ENCODE assay signal across 10 cellular contexts in the genomic region with DNA sequence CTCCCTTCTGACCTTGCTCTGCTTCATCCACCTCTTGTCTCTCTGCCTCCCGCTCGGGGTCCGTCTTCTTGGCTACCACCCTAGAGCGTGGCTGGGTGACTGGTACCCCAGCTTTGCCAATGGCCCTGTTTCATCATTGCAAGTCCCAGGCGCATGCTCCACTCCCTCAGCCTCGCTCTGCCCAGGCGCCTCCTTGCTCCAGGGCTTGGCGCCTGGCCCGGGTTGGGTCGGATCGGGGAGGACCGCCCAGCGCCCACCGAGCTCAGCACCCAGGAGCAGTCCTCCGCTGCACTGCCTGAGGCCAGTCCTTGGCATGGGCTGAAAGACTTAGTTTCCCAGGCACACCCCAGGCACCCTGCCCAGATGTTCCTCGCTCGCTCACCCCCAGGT. TPM values are rescaled to one million over a fixed set of nuclear protein-coding genes. Genes with fewer than 3 reads are reported as not detected.
DNase-seq lines count a peak whose midpoint lies in the region; TF ChIP-seq lines count a peak whose summit lies in the region.
"Had no signal": no experiment of that assay in that cellular context is flagged by ENCODE, and none has a peak within 500 bp of the region (broad histone marks: within the 10 kb centered on the region; RNA-seq: fewer than 3 reads in every experiment).

No MANE protein-coding gene starts in this region.

- H3K27me3 Mint-ChIP-seq in neural progenitor cell (ENCODE audit: insufficient read depth, low read depth): peaks cover 9% of the 10 kb centered on the region
- H3K27me3 Mint-ChIP-seq: activated B cell treated with CpG ODN at 0.5 μM for 24 hours had no signal

- no peak overlapping the region for H3K27ac ChIP-seq in neural progenitor cell

- peaks cover 16% of the 10 kb centered on the region for H3K4me1 Mint-ChIP-seq in neural progenitor cell
- H3K4me1 Mint-ChIP-seq: activated B cell treated with CpG ODN at 0.5 μM for 24 hours had no signal

- H2AFZ ChIP-seq in neural progenitor cell (replicated peaks): peak overlapping the region; percentile 28

- H3K9ac ChIP-seq in neural progenitor cell: no peak overlapping the region

- H4K20me1 ChIP-seq in neural progenitor cell (ENCODE audit: low read depth): no peaks in the 10 kb centered on the region

- H3K27me3 ChIP-seq in neural progenitor cell: no peaks in the 10 kb centered on the region

- no peaks in the 10 kb centered on the region for H3K9me3 ChIP-seq in neural progenitor cell (ENCODE audit: low read depth)

- DNase-seq in AG08396 (ENCODE audit: low spot score) (peak; percentile 61), RPMI7951 (ENCODE audit: low read depth) (peak; percentile 42), fibroblast of peridontal ligament (ENCODE audit: extremely low read depth) (peak; percentile 32), neural progenitor cell (ENCODE audit: low spot score) (no peak), ACHN (no peak), posterior vena cava (ENCODE audit: low spot score) (no peak)
- DNase-seq in activated CD8-positive, alpha-beta memory T cell treated with anti-CD3 and anti-CD28 coated beads, Interleukin-2, amount 50 U/mL, for 4 hours: no peak
- DNase-seq in stimulated activated CD8-positive, alpha-beta memory T cell treated with anti-CD3 and anti-CD28 coated beads, Interleukin-4, amount 100 ng/mL, for 48 hours: no peak
- DNase-seq: activated B cell treated with CpG ODN at 0.5 μM for 24 hours; CD8-positive, alpha-beta T cell had no signal

- H3F3A ChIP-seq in neural progenitor cell (ENCODE audit: low read depth): peaks cover under 1% of the 10 kb centered on the region

- intact Hi-C loops in posterior vena cava (cut with DNase I): loop anchor here in 1 of 2 donors (1.0 kb wide), 1 partner anchor 45 kb away; no protein-coding TSS in a partner anchor

- H3K4me3 Mint-ChIP-seq in neural progenitor cell: peak overlapping the region; percentile 74
- H3K4me3 Mint-ChIP-seq: activated B cell treated with CpG ODN at 0.5 μM for 24 hours; CD8-positive, alpha-beta T cell had no signal

- TF ChIP-seq CTCF in neural progenitor cell (IDR thresholded peaks at IDR 0.05): no peak

- no peak overlapping the region for H3K4me3 ChIP-seq in neural progenitor cell

- H3K27ac Mint-ChIP-seq in neural progenitor cell: peak overlapping the region; percentile 72
- H3K27ac Mint-ChIP-seq: activated B cell treated with CpG ODN at 0.5 μM for 24 hours; CD8-positive, alpha-beta T cell had no signal

- no peaks in the 10 kb centered on the region for H3K36me3 Mint-ChIP-seq in neural progenitor cell
- H3K36me3 Mint-ChIP-seq: CD8-positive, alpha-beta T cell had no signal

- H3K9me3 Mint-ChIP-seq in neural progenitor cell: peaks cover 5% of the 10 kb centered on the region
- H3K9me3 Mint-ChIP-seq: activated B cell treated with CpG ODN at 0.5 μM for 24 hours; CD8-positive, alpha-beta T cell had no signal

- H3K4me2 ChIP-seq in neural progenitor cell: peak overlapping the region; percentile 58

- H3K36me3 ChIP-seq in neural progenitor cell: no peaks in the 10 kb centered on the region

- in situ Hi-C loops in ACHN (cut with HindIII; ENCODE audit: low pct_ligation_motif_present, low pct_unique_long_range_greater_than_20kb, low sequenced_read_pairs): no loop called here

- H3K79me2 ChIP-seq in neural progenitor cell (ENCODE audit: low read depth): no peaks in the 10 kb centered on the region

- peaks cover 7% of the 10 kb centered on the region for H3K4me1 ChIP-seq in neural progenitor cell

RNA-seq across cellular contexts. Expression of gene BGN, which starts 0.6 kb away (rescaled TPM):
- total RNA-seq in RPMI7951 (2014; rRNA removed; shearing (Covaris generic)): 6.6 and 6.8 TPM in 2 replicates
- 0.37 TPM in 1 of 2 replicates, not detected in the other for total RNA-seq in neural progenitor cell (ENCODE audit: low replicate concordance)
- total RNA-seq in posterior vena cava: 100 to 1,000 TPM; 392 to 743 TPM
- total RNA-seq: activated B cell treated with CpG ODN at 0.5 μM for 24 hours; CD8-positive, alpha-beta T cell had no signal

RNA-seq across cellular contexts. Expression of gene ATP2B3, which starts 22.1 kb away (rescaled TPM):
- not detected in 2 replicates for total RNA-seq in RPMI7951 (2014; rRNA removed; shearing (Covaris generic))
- total RNA-seq in neural progenitor cell (ENCODE audit: low replicate concordance) (0.59 TPM in 1 of 2 replicates, not detected in the other), posterior vena cava (under 1 TPM in 1 of 2 donors, not detected in 1; 0.19 TPM)
- total RNA-seq: activated B cell treated with CpG ODN at 0.5 μM for 24 hours; CD8-positive, alpha-beta T cell had no signal

RNA-seq across cellular contexts. Expression of gene HAUS7, which starts 25.0 kb away (rescaled TPM):
- total RNA-seq in RPMI7951 (2014; rRNA removed; shearing (Covaris generic)): 21.3 and 29.6 TPM in 2 replicates
- total RNA-seq in neural progenitor cell (ENCODE audit: low replicate concordance) (13.1 and 25.9 TPM in 2 replicates), posterior vena cava (10 to 100 TPM; 23.5 to 30.1 TPM)

RNA-seq across cellular contexts. Expression of gene TREX2, which starts 49.5 kb away (rescaled TPM):
- total RNA-seq in RPMI7951 (2014; rRNA removed; shearing (Covaris generic)): not detected in 2 replicates
- total RNA-seq in neural progenitor cell (ENCODE audit: low replicate concordance): 0.96 TPM in 1 of 2 replicates, not detected in the other
- 1 to 10 TPM in 1 of 2 donors, under 1 TPM in 1; 0.48 to 1.9 TPM for total RNA-seq in posterior vena cava

Comparison
In these comparisons a context has a peak if more than half of its experiments do, and no peak if none do; other contexts are left out.
1. DNase-seq: peak in AG08396 (single experiment), RPMI7951 (single experiment) and fibroblast of peridontal ligament (single experiment); none in neural progenitor cell (single experiment), ACHN (single experiment), activated CD8-positive, alpha-beta memory T cell treated with anti-CD3 and anti-CD28 coated beads, Interleukin-2, amount 50 U/mL, for 4 hours (single experiment), stimulated activated CD8-positive, alpha-beta memory T cell treated with anti-CD3 and anti-CD28 coated beads, Interleukin-4, amount 100 ng/mL, for 48 hours (single experiment) and posterior vena cava (single experiment).
2. RNA of gene BGN, which starts 0.6 kb away (total RNA-seq): 392 to 743 TPM in posterior vena cava; 6.6 to 6.8 TPM in RPMI7951 and 0.37 TPM in neural progenitor cell; every median in the first group is over 10 times any median in the second.